In genomic region chr5:112686675-112687074, GRCh38 we compare ENCODE assay signal across 16 cellular contexts.
"Had no signal": no experiment of that assay in that cellular context is flagged by ENCODE, and none has a peak within 500 bp of the region (broad histone marks: within the 10 kb centered on the region; RNA-seq: fewer than 3 reads in every experiment).

No MANE protein-coding gene starts in this region.

- DNase-seq: activated CD4-positive, alpha-beta T cell treated with anti-CD3 and anti-CD28 coated beads for 36 hours; activated CD4-positive, alpha-beta T cell treated with anti-CD3 and anti-CD28 coated beads, Interleukin-2, amount 50 U/mL, for 48 hours; activated gamma-delta T cell; adrenal gland; effector CD8-positive, alpha-beta T cell; occipital lobe; T-helper 2 cell; upper lobe of right lung; WERI-Rb-1 had no signal

- H3K9me3 ChIP-seq: adrenal gland, esophagus muscularis mucosa, thoracic aorta, upper lobe of right lung had no signal

- H3K27ac Mint-ChIP-seq: activated CD4-positive, alpha-beta T cell treated with anti-CD3 and anti-CD28 coated beads for 36 hours; activated naive CD4-positive, alpha-beta T cell treated with anti-CD3 and anti-CD28 coated beads, Interleukin-2, amount 50 U/mL, for 24 hours; dendritic cell treated with granulocyte-macrophage colony-stimulating factor and Interleukin-4, amounts not matched to agents 40 ng/mL and 50 ng/mL, for 4 days; nephron had no signal

- ATAC-seq: activated CD4-positive, alpha-beta T cell treated with anti-CD3 and anti-CD28 coated beads for 36 hours; gastroesophageal sphincter had no signal

- H3K4me1 Mint-ChIP-seq: activated CD4-positive, alpha-beta T cell treated with anti-CD3 and anti-CD28 coated beads for 36 hours; activated naive CD4-positive, alpha-beta T cell treated with anti-CD3 and anti-CD28 coated beads, Interleukin-2, amount 50 U/mL, for 24 hours had no signal

- H3K4me3 Mint-ChIP-seq: activated CD4-positive, alpha-beta T cell treated with anti-CD3 and anti-CD28 coated beads for 36 hours; activated naive CD4-positive, alpha-beta T cell treated with anti-CD3 and anti-CD28 coated beads, Interleukin-2, amount 50 U/mL, for 24 hours; dendritic cell treated with granulocyte-macrophage colony-stimulating factor and Interleukin-4, amounts not matched to agents 40 ng/mL and 50 ng/mL, for 4 days; nephron had no signal

- H3K4me1 ChIP-seq: upper lobe of right lung had no signal

- H3K4me3 ChIP-seq: adrenal gland, cardiac muscle cell, esophagus muscularis mucosa, gastroesophageal sphincter, thoracic aorta, upper lobe of right lung had no signal

- H3K27me3 ChIP-seq: adrenal gland, cardiac muscle cell, esophagus muscularis mucosa, gastroesophageal sphincter, upper lobe of right lung had no signal

- H3K27ac ChIP-seq: adrenal gland, cardiac muscle cell, upper lobe of right lung, WERI-Rb-1 had no signal

- H3K36me3 Mint-ChIP-seq: activated naive CD4-positive, alpha-beta T cell treated with anti-CD3 and anti-CD28 coated beads, Interleukin-2, amount 50 U/mL, for 24 hours had no signal

- H3K36me3 ChIP-seq: adrenal gland, cardiac muscle cell, esophagus muscularis mucosa, gastroesophageal sphincter, thoracic aorta, upper lobe of right lung, WERI-Rb-1 had no signal

- H3K9me3 Mint-ChIP-seq: activated naive CD4-positive, alpha-beta T cell treated with anti-CD3 and anti-CD28 coated beads, Interleukin-2, amount 50 U/mL, for 24 hours; dendritic cell treated with granulocyte-macrophage colony-stimulating factor and Interleukin-4, amounts not matched to agents 40 ng/mL and 50 ng/mL, for 4 days; nephron had no signal
